ENCODE assay signal across 8 cellular contexts in the genomic region with DNA sequence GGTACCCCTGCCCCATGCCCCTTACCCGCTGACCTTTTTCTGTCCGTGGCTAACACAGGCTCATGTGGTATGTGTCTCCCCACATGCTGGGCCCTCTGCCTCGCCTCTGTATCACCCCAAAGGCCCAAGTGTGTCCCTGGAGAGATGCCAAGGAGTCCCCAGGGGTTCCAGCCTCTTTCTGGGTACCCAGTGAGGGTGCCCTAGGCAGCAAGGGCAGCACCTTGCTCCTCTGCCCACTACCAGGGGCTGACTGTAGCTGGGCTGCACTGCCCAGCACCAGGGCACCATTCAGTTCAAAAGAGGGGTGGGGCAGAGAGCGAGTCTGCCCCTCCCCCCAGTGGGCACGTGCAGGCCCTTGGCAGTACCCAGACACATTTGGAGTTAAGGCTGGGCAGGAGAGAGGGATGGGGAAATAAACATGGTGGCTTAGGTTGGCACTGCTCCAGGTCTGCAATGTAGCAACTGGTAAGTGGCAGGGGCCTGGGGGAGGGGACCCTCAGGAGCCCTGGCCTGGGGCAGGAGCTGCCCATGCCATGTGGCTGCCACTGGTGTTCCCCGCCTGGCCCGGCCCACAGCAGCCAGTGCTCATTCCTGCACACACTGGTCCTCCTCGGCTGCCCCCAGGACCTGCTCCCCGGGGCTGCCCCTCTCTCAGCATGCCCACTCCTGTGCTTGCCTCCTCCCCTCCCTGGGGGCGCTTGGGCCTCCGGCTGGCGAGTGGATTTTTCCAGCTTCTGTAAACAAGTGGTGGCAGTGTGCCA. TPM values are rescaled to one million over a fixed set of nuclear protein-coding genes. Genes with fewer than 3 reads are reported as not detected.
DNase-seq lines count a peak whose midpoint lies in the region; ATAC-seq, FAIRE-seq and TF ChIP-seq lines count a peak whose summit lies in the region.

No MANE protein-coding gene starts in this region.

- H3K18ac ChIP-seq in mesendoderm (ENCODE audit: low read length): no peak overlapping the region

- no peaks in the 10 kb centered on the region for H3K79me1 ChIP-seq in mesendoderm (ENCODE audit: low read length)

- H4K5ac ChIP-seq in mesendoderm (ENCODE audit: low read length): no peak overlapping the region

- no peak overlapping the region for H2BK5ac ChIP-seq in mesendoderm (ENCODE audit: low read length)

- no peak overlapping the region for H4K8ac ChIP-seq in mesendoderm (ENCODE audit: low read depth, low read length)

- ATAC-seq in HG03469 (IDR thresholded peaks at IDR 0.05; ENCODE audit: unreplicated experiment) (no peak), HG02678 (IDR thresholded peaks at IDR 0.05; ENCODE audit: unreplicated experiment) (no peak)

- no peaks in the 10 kb centered on the region for H3K79me2 ChIP-seq in mesendoderm (ENCODE audit: control insufficient read depth, insufficient read depth, low read length)

- no peak overlapping the region for H3K4me2 ChIP-seq in mesendoderm (ENCODE audit: low read length)

- DNase-seq in DMS 273 (lab: John Stamatoyannopoulos, UW; ENCODE audit: unreplicated experiment) (peak; percentile 96), NCI-H2196 (lab: John Stamatoyannopoulos, UW; ENCODE audit: unreplicated experiment) (peak; percentile 83), cardiac fibroblast (ENCODE audit: low read depth in 2 of 2) (peak; percentile 26 to 69), mesendoderm (no peak), urothelium cell line (ENCODE audit: low spot score) (peak; percentile 69), OCI-M2 (lab: John Stamatoyannopoulos, UW; ENCODE audit: unreplicated experiment) (no peak)

- H2BK15ac ChIP-seq in mesendoderm (replicated peaks; ENCODE audit: low read depth): no peak overlapping the region

- no peak overlapping the region for H3K27ac ChIP-seq in mesendoderm (ENCODE audit: low read depth, low read length)

- H3K4me3 ChIP-seq in cardiac fibroblast (replicated peaks in 1 of 2; ENCODE audit: low read depth in 2 of 2, low read length in 2 of 2) (no peak overlapping the region), mesendoderm (ENCODE audit: low read length) (no peak overlapping the region)

- no peaks in the 10 kb centered on the region for H3K36me3 ChIP-seq in mesendoderm (ENCODE audit: control insufficient read depth, insufficient read depth, low read length)

- H3K9ac ChIP-seq in mesendoderm (ENCODE audit: low read length): no peak overlapping the region

- peak overlapping the region; percentile 40 for H2AK5ac ChIP-seq in mesendoderm (ENCODE audit: low read length)

- TF ChIP-seq CTCF in cardiac fibroblast (IDR thresholded peaks at IDR 0.05; ENCODE audit: low read depth, low read length): no peak

- WGBS in mesendoderm (ENCODE audit: extremely low coverage, insufficient coverage, low lambda C conversion rate): no CpG with 5 or more reads among the region's 12 CpGs

- no peak for FAIRE-seq in urothelium cell line (lab: Jason Lieb, UNC)

- H3K4ac ChIP-seq in mesendoderm (ENCODE audit: low read depth, low read length): no peak overlapping the region

- no peak overlapping the region for H2BK120ac ChIP-seq in mesendoderm (ENCODE audit: low read depth, low read length)

- H3K56ac ChIP-seq in mesendoderm (ENCODE audit: low read length): no peak overlapping the region

- peaks cover 15% of the 10 kb centered on the region for H3K4me1 ChIP-seq in mesendoderm (ENCODE audit: control insufficient read depth, low read depth, low read length)

- no peaks in the 10 kb centered on the region for H3K27me3 ChIP-seq in mesendoderm (ENCODE audit: insufficient read depth, low read length, poor library complexity)

- no peak overlapping the region for H3K23ac ChIP-seq in mesendoderm (ENCODE audit: low read length)

RNA-seq across cellular contexts. Expression of gene THRA, which starts 9.1 kb away (rescaled TPM):
- 2.5 TPM for polyA plus RNA-seq in mesendoderm (2013, experiment 1 of 2)
- 2.9 TPM for polyA plus RNA-seq in mesendoderm (2013, experiment 2 of 2)

RNA-seq across cellular contexts. Expression of gene MED24, which starts 17.7 kb away (rescaled TPM):
- 54.7 TPM for polyA plus RNA-seq in mesendoderm (2013, experiment 1 of 2)
- polyA plus RNA-seq in mesendoderm (2013, experiment 2 of 2): 54.0 TPM

RNA-seq across cellular contexts. Expression of gene NR1D1, which starts 28.5 kb away (rescaled TPM):
- polyA plus RNA-seq in mesendoderm (2013, experiment 1 of 2): 2.3 TPM
- polyA plus RNA-seq in mesendoderm (2013, experiment 2 of 2): 2.5 TPM

RNA-seq across cellular contexts. Expression of gene MSL1, which starts 49.9 kb away (rescaled TPM):
- polyA plus RNA-seq in mesendoderm (2013, experiment 1 of 2): 40.3 TPM
- 40.9 TPM for polyA plus RNA-seq in mesendoderm (2013, experiment 2 of 2)

RNA-seq across cellular contexts. Expression of gene CSF3, which starts 56.7 kb away (rescaled TPM):
- 0.04 TPM for polyA plus RNA-seq in mesendoderm (2013, experiment 1 of 2)
- 0.04 TPM for polyA plus RNA-seq in mesendoderm (2013, experiment 2 of 2)

Comparison
In these comparisons a context has a peak if more than half of its experiments do, and no peak if none do; other contexts are left out.
1. DNase-seq: peak in DMS 273 (single experiment), NCI-H2196 (single experiment), cardiac fibroblast (2 of 2) and urothelium cell line (single experiment); none in mesendoderm (single experiment) and OCI-M2 (single experiment).